Comparison of ENCODE assay signal across 8 cellular contexts in the genomic region with DNA sequence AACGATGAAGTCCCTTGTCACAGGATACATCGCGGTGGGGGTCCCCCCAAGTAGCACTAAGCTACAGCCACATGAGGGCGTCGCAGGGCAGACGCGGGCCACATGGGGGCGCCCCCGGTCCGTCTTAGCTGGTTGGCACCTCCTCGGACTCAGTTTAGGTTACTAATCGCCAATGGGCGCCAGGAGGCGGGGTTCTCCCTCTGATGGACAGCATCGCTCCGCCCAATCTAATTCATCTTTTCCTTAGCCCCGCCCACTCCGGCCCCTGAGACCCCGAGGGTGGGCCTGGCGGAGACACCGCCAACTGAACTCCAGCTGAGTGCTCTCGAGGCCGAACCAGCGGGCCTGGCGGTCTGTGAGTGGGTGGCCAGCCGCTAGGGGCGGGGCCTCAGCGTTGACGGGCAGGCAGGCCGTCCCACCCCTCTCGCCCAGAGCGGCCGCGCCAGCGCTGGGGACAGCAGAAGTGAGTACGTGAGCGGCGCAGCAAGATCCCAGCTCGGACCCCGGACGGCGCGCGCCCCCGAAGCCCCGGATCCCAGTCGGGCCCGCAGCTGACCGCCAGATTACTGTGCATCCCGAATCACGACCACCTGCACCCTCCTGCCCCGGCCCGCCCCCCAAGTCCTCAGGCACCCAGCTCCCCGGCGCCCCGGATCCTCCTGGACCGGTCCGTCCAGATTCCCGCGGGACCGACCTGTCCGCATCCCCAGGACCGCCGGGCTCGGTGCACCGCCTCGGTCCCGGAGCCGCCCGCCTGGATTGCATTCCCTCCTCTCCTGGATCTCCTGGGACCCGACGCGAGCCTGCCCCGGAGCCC. TPM values are rescaled to one million over a fixed set of nuclear protein-coding genes. Genes with fewer than 3 reads are reported as not detected.
DNase-seq lines count a peak whose midpoint lies in the region; ATAC-seq lines count a peak whose summit lies in the region.

A gene (plus strand): TSS at position 457 of the 817 bp plus-strand sequence. CDS start 451 bp downstream, outside the sequence.

- DNase-seq in C1 segment of cervical spinal cord (lab: John Stamatoyannopoulos, UW) (peak; percentile 68 to 100 (median 97)), NCI-H69 (lab: John Stamatoyannopoulos, UW) (peak; percentile 100), cortex of kidney (lab: John Stamatoyannopoulos, UW) (peak; percentile 79), left colon (peak; percentile 99 to 100)
- DNase-seq in activated CD4-positive, alpha-beta T cell treated with anti-CD3 and anti-CD28 coated beads, Interleukin-2, amount 50 U/mL, for 1 hour = peak; percentile 89
- DNase-seq in stimulated activated CD4-positive, alpha-beta T cell treated with anti-CD3 and anti-CD28 coated beads, Interleukin-1b, Interleukin-23, amount 100 ng/mL, for 24 hours (ENCODE audit: low read depth in 4 of 4, low spot score in 1 of 4) = peak; percentile 78 to 92 (median 84)

- ATAC-seq in GM19397 (IDR thresholded peaks at IDR 0.05; ENCODE audit: unreplicated experiment) (peak; percentile 85), HG03558 (IDR thresholded peaks at IDR 0.05; ENCODE audit: extremely low read depth, unreplicated experiment) (peak; percentile 60), left colon (peak; percentile 75)

- intact Hi-C loops in left colon (cut with DNase I, micrococcal nuclease) = no loop called here

RNA-seq across cellular contexts. Expression of the gene that starts here (rescaled TPM):
- total RNA-seq in left colon = 10 to 100 TPM; 29.2 to 32.9 TPM

Comparison
In these comparisons a context has a peak if more than half of its experiments do, and no peak if none do; other contexts are left out.
1. Peak in every context shown above with its lines: DNase-seq and ATAC-seq.